In the genomic region with DNA sequence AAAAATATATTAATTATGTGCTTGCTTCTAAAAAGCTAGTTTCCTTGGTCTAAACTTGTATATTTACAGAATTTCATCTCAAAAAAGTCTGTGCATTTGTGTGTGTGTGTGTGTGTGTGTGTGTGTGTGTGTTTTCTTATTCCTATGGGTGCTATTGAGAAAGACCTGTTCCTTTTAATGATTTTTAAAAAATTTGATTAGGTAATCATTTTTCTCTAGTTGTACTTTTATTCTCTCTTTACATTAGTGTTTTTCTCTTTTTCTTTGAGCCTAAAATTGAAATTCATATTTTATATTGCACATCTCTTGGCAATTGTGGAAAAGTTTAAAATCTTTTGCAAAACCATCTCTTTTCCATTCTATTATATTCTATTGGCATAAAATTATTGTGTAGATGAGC, we compare ENCODE assay signal across 33 cellular contexts.
DNase-seq lines count a peak whose midpoint lies in the region; ATAC-seq, FAIRE-seq and TF ChIP-seq lines count a peak whose summit lies in the region.
"Had no signal": no experiment of that assay in that cellular context is flagged by ENCODE, and none has a peak within 500 bp of the region (broad histone marks: within the 10 kb centered on the region; RNA-seq: fewer than 3 reads in every experiment).

No MANE protein-coding gene starts in this region.

- TF ChIP-seq POLR2A in HepG2 (IDR thresholded peaks at IDR 0.05; ENCODE audit: insufficient read depth in 1 of 2, low read depth in 2 of 2, low read length in 2 of 2), result no peak
- TF ChIP-seq POLR2A in right lobe of liver (IDR thresholded peaks at IDR 0.05), result no peak
- TF ChIP-seq POLR2A in A549 (IDR thresholded peaks at IDR 0.05; ENCODE audit: low read length), result no peak
- no peak for TF ChIP-seq POLR2A in IMR-90 (IDR thresholded peaks at IDR 0.05; ENCODE audit: low read depth, low read length)
- no peak for TF ChIP-seq POLR2A in K562 (conservative IDR thresholded peaks at IDR 0.05)

- ATAC-seq in HepG2 (no peak), right lobe of liver (no peak), A549 (no peak), IMR-90 (ENCODE audit: low read depth) (no peak), K562 (no peak), GM21381 (IDR thresholded peaks at IDR 0.05; ENCODE audit: unreplicated experiment) (no peak)
- ATAC-seq: CD8-positive, alpha-beta T cell had no signal

- TF ChIP-seq RAD21 in HepG2 (CRISPR knock-in tag; IDR thresholded peaks at IDR 0.05), result no peak
- no peak for TF ChIP-seq RAD21 in A549 (conservative IDR thresholded peaks at IDR 0.05 in 1 of 2, IDR thresholded peaks at IDR 0.05 in 1 of 2)
- TF ChIP-seq RAD21 in IMR-90 (IDR thresholded peaks at IDR 0.05; ENCODE audit: low read length), result no peak
- no peak for TF ChIP-seq RAD21 in K562 (CRISPR knock-in tag; conservative IDR thresholded peaks at IDR 0.05 in 1 of 2, IDR thresholded peaks at IDR 0.05 in 1 of 2)

- H4K8ac ChIP-seq in IMR-90 (ENCODE audit: low read depth in 2 of 2, low read length in 2 of 2), result no peak overlapping the region

- H3K9me3 ChIP-seq in HepG2 (ENCODE audit: low read length) (no peaks in the 10 kb centered on the region), right lobe of liver (no peaks in the 10 kb centered on the region), A549 (no peaks in the 10 kb centered on the region), IMR-90 (ENCODE audit: control insufficient read depth, insufficient read depth, low read length) (peaks cover 5% of the 10 kb centered on the region; the same call in 1 of the 2 replicates), K562 (replicated peaks; ENCODE audit: control insufficient read depth, insufficient read depth, low read depth, low read length) (0 out of 2 replicates have a peak, but pooled peaks cover 2% of the 10 kb centered on the region)
- H3K9me3 ChIP-seq: BE2C; BLaER1; BLaER1 treated with 17β-estradiol and CSF1 and Interleukin-3, amounts not matched to agents 10 nM and 100 nM; Caco-2 had no signal

- no peak overlapping the region for H2BK5ac ChIP-seq in IMR-90 (ENCODE audit: low read depth, low read length, poor library complexity, severe bottlenecking)

- H3K56ac ChIP-seq in IMR-90 (ENCODE audit: extremely low read depth, insufficient read depth, low read length), result no peak overlapping the region

- no peak overlapping the region for H2BK120ac ChIP-seq in IMR-90 (ENCODE audit: low read depth, low read length)

- H2BK15ac ChIP-seq in IMR-90 (ENCODE audit: low read depth, low read length), result no peak overlapping the region

- TF ChIP-seq CTCF in HepG2 (CRISPR knock-in tag; IDR thresholded peaks at IDR 0.05) (no peak), right lobe of liver (IDR thresholded peaks at IDR 0.05) (no peak), A549 (IDR thresholded peaks at IDR 0.05) (no peak), IMR-90 (conservative IDR thresholded peaks at IDR 0.05; ENCODE audit: low read depth, low read length) (no peak), K562 (IDR thresholded peaks at IDR 0.05 in 2 of 3, conservative IDR thresholded peaks at IDR 0.05 in 1 of 3; ENCODE audit: insufficient read depth in 2 of 3, low read depth in 1 of 3, low read length in 3 of 3) (no peak)

- H3K9ac ChIP-seq in HepG2 (ENCODE audit: insufficient read depth, low read depth, low read length) (no peak overlapping the region), IMR-90 (ENCODE audit: low read depth, low read length) (no peak overlapping the region), K562 (ENCODE audit: insufficient read depth in 1 of 2, low read depth in 2 of 2, low read length in 2 of 2) (no peak overlapping the region)
- H3K9ac ChIP-seq: BLaER1; BLaER1 treated with 17β-estradiol and CSF1 and Interleukin-3, amounts not matched to agents 10 nM and 100 nM had no signal

- BruUV-seq in HepG2 (replicated peaks; lab: Mats Ljungman, UMichigan) (no TSS peak), IMR-90 (replicated peaks; lab: Mats Ljungman, UMichigan) (no TSS peak), K562 (replicated peaks; lab: Mats Ljungman, UMichigan) (no TSS peak)

- H3K23ac ChIP-seq in IMR-90 (ENCODE audit: low read depth, low read length), result no peak overlapping the region

- H4K20me1 ChIP-seq in HepG2 (ENCODE audit: insufficient read depth, low read length) (no peaks in the 10 kb centered on the region), IMR-90 (ENCODE audit: insufficient read depth, low read length) (no peaks in the 10 kb centered on the region), K562 (replicated peaks; ENCODE audit: control insufficient read depth, insufficient read depth, low read length) (no peaks in the 10 kb centered on the region)
- H4K20me1 ChIP-seq: BLaER1; BLaER1 treated with 17β-estradiol and CSF1 and Interleukin-3, amounts not matched to agents 10 nM and 100 nM had no signal

- H3K4me1 ChIP-seq in HepG2 (ENCODE audit: insufficient read depth, low read length), result no peaks in the 10 kb centered on the region
- H3K4me1 ChIP-seq in right lobe of liver, result no peaks in the 10 kb centered on the region
- H3K4me1 ChIP-seq in A549, result no peaks in the 10 kb centered on the region
- H3K4me1 ChIP-seq in IMR-90 (ENCODE audit: control insufficient read depth, insufficient read depth, low read length), result no peaks in the 10 kb centered on the region
- H3K4me1 ChIP-seq in K562 (replicated peaks in 1 of 2; ENCODE audit: control insufficient read depth in 2 of 2, insufficient read depth in 2 of 2, low read length in 2 of 2), result no peaks in the 10 kb centered on the region
- H3K4me1 ChIP-seq: BE2C; BLaER1; BLaER1 treated with 17β-estradiol and CSF1 and Interleukin-3, amounts not matched to agents 10 nM and 100 nM; Caco-2 had no signal

- no peak overlapping the region for H4K91ac ChIP-seq in IMR-90 (ENCODE audit: insufficient read depth, low read depth, low read length)

- H3K4ac ChIP-seq in IMR-90 (ENCODE audit: low read depth, low read length), result no peak overlapping the region

- in situ Hi-C loops in HepG2 (cut with HindIII; ENCODE audit: extremely low pct_ligation_motif_present, low pct_unique_long_range_greater_than_20kb), result no loop called here
- in situ Hi-C loops in IMR-90 (cut with MboI; ENCODE audit: low sequenced_read_pairs), result no loop called here
- in situ Hi-C loops in K562 (cut with MboI), result no loop called here

- no peak for FAIRE-seq in HepG2 (lab: Jason Lieb, UNC)
- no peak for FAIRE-seq in A549 (lab: Jason Lieb, UNC)
- no peak for FAIRE-seq in K562 (lab: Jason Lieb, UNC)
- FAIRE-seq: D721Med had no signal

- H3K27ac ChIP-seq in HepG2 (ENCODE audit: extremely low read length, insufficient read depth, low read length) (no peak overlapping the region), right lobe of liver (no peak overlapping the region), A549 (no peak overlapping the region), IMR-90 (ENCODE audit: insufficient read depth, low read length) (no peak overlapping the region), K562 (ENCODE audit: extremely low read depth, low read depth, low read length) (no peak overlapping the region)
- H3K27ac ChIP-seq: 22Rv1; BLaER1; BLaER1 treated with 17β-estradiol and CSF1 and Interleukin-3, amounts not matched to agents 10 nM and 100 nM; C4-2B had no signal

- no peak overlapping the region for H2AK5ac ChIP-seq in IMR-90 (ENCODE audit: low read depth, low read length)

- no peaks in the 10 kb centered on the region for H3K36me3 ChIP-seq in HepG2 (replicated peaks in 1 of 2; ENCODE audit: control insufficient read depth in 1 of 2, insufficient read depth in 2 of 2, low read length in 2 of 2)
- no peaks in the 10 kb centered on the region for H3K36me3 ChIP-seq in right lobe of liver
- H3K36me3 ChIP-seq in IMR-90 (ENCODE audit: control insufficient read depth, insufficient read depth, low read length), result no peaks in the 10 kb centered on the region
- H3K36me3 ChIP-seq in K562 (ENCODE audit: control insufficient read depth, insufficient read depth, low read length), result no peaks in the 10 kb centered on the region
- H3K36me3 ChIP-seq: BE2C; BLaER1; BLaER1 treated with 17β-estradiol and CSF1 and Interleukin-3, amounts not matched to agents 10 nM and 100 nM had no signal

- dilution Hi-C loops in IMR-90 (cut with HindIII; ENCODE audit: low sequenced_read_pairs, unreplicated experiment), result no loop called here

- DNase-seq in HepG2 (ENCODE audit: low spot score), result no peak
- DNase-seq in right lobe of liver, result no peak
- no peak for DNase-seq in A549 (ENCODE audit: low read depth in 1 of 2, low spot score in 1 of 2)
- no peak for DNase-seq in IMR-90
- no peak for DNase-seq in K562 (ENCODE audit: extremely low read depth in 1 of 4, low spot score in 3 of 4)
- DNase-seq in head of caudate nucleus, result no peak
- no peak for DNase-seq in SW 1271 (lab: John Stamatoyannopoulos, UW)
- DNase-seq: 8988T; ACHN; AML-193; BE2C; C1 segment of cervical spinal cord; Caco-2; Calu3; CD4-positive, alpha-beta memory T cell; CD4-positive, alpha-beta T cell; CD4-positive, CD25-positive, alpha-beta regulatory T cell; CD8-positive, alpha-beta memory T cell; CD8-positive, alpha-beta T cell; COR-L47; DMS 273 treated with DMSO at 0.1 percent for 48 hours; DMS153; DMS53; DMS79; DMS79 treated with DMSO at 0.1 percent for 48 hours; DND-41; EL had no signal

- POLR2A ChIA-PET in HepG2 (lab: Yijun Ruan, JAX) (no interaction called here), A549 (lab: Yijun Ruan, JAX) (no interaction called here), IMR-90 (lab: Charles Lee; ENCODE audit: unreplicated experiment) (no interaction called here), K562 (lab: Yijun Ruan, JAX) (no interaction called here)

- H3K4me3 ChIP-seq in HepG2 (replicated peaks in 1 of 3; ENCODE audit: insufficient read depth in 1 of 3, low read depth in 2 of 3, low read length in 3 of 3), result no peak overlapping the region
- no peak overlapping the region for H3K4me3 ChIP-seq in right lobe of liver
- H3K4me3 ChIP-seq in A549, result no peak overlapping the region
- no peak overlapping the region for H3K4me3 ChIP-seq in IMR-90 (ENCODE audit: insufficient read depth, low read depth, low read length)
- no peak overlapping the region for H3K4me3 ChIP-seq in K562
- H3K4me3 ChIP-seq: BLaER1; BLaER1 treated with 17β-estradiol and CSF1 and Interleukin-3, amounts not matched to agents 10 nM and 100 nM had no signal

- no peaks in the 10 kb centered on the region for H3K79me2 ChIP-seq in HepG2 (ENCODE audit: insufficient read depth, low read length)
- no peaks in the 10 kb centered on the region for H3K79me2 ChIP-seq in K562 (ENCODE audit: control insufficient read depth, insufficient read depth, low read length)

- no peaks in the 10 kb centered on the region for H3K79me1 ChIP-seq in IMR-90 (ENCODE audit: low read depth in 1 of 2, low read length in 2 of 2)

- TF ChIP-seq EP300 in HepG2 (IDR thresholded peaks at IDR 0.05; ENCODE audit: low read depth in 2 of 2, low read length in 2 of 2) (no peak), HepG2 (CRISPR knock-in tag; IDR thresholded peaks at IDR 0.05; ENCODE audit: borderline replicate concordance) (no peak), A549 (IDR thresholded peaks at IDR 0.05) (no peak), K562 (IDR thresholded peaks at IDR 0.05; ENCODE audit: low read length) (no peak)

- no peak overlapping the region for H2AFZ ChIP-seq in HepG2 (ENCODE audit: low read length)
- H2AFZ ChIP-seq in IMR-90 (replicated peaks; ENCODE audit: low read length, poor library complexity), result no peak overlapping the region
- H2AFZ ChIP-seq in K562 (ENCODE audit: low read depth, low read length), result no peak overlapping the region

- H4K5ac ChIP-seq in IMR-90 (ENCODE audit: low read depth, low read length), result no peak overlapping the region

- H3K4me2 ChIP-seq in HepG2 (ENCODE audit: low read depth, low read length) (no peak overlapping the region), A549 (no peak overlapping the region), IMR-90 (ENCODE audit: low read depth, low read length) (no peak overlapping the region), K562 (ENCODE audit: insufficient read depth, low read length) (no peak overlapping the region)
- H3K4me2 ChIP-seq: BLaER1; BLaER1 treated with 17β-estradiol and CSF1 and Interleukin-3, amounts not matched to agents 10 nM and 100 nM had no signal

- H3K27me3 ChIP-seq in HepG2 (ENCODE audit: control insufficient read depth in 1 of 2, insufficient read depth in 2 of 2, low read length in 2 of 2) (no peaks in the 10 kb centered on the region), right lobe of liver (no peaks in the 10 kb centered on the region), IMR-90 (ENCODE audit: control insufficient read depth, insufficient read depth, low read length) (no peaks in the 10 kb centered on the region), K562 (ENCODE audit: control insufficient read depth in 2 of 2, insufficient read depth in 2 of 2, low read length in 2 of 2) (no peaks in the 10 kb centered on the region)
- H3K27me3 ChIP-seq: BE2C; BLaER1; BLaER1 treated with 17β-estradiol and CSF1 and Interleukin-3, amounts not matched to agents 10 nM and 100 nM had no signal

- H2AK9ac ChIP-seq in IMR-90 (replicated peaks; ENCODE audit: low read depth, low read length, poor library complexity), result no peak overlapping the region

- intact Hi-C loops in HepG2 (cut with micrococcal nuclease; ENCODE audit: unreplicated experiment) (no loop called here), right lobe of liver (cut with DNase I) (no loop called here), IMR-90 (cut with micrococcal nuclease) (no loop called here), K562 (cut with micrococcal nuclease) (no loop called here), head of caudate nucleus (cut with DNase I) (no loop called here)

- no peak overlapping the region for H3K14ac ChIP-seq in IMR-90 (replicated peaks; ENCODE audit: low read depth, low read length)

- H2BK20ac ChIP-seq in IMR-90 (ENCODE audit: low read depth, low read length), result no peak overlapping the region

- no peaks in the 10 kb centered on the region for H3K9me1 ChIP-seq in IMR-90 (ENCODE audit: insufficient read depth, low read length)
- no peaks in the 10 kb centered on the region for H3K9me1 ChIP-seq in K562 (ENCODE audit: control insufficient read depth, insufficient read depth, low read length)

- H3K18ac ChIP-seq in IMR-90 (ENCODE audit: low read depth, low read length), result no peak overlapping the region

- CTCF ChIA-PET in HepG2 (lab: Yijun Ruan, JAX; ENCODE audit: low intra/inter-chr PET ratio, low total read pairs), result no interaction called here
- CTCF ChIA-PET in A549 (lab: Yijun Ruan, JAX), result no interaction called here
- CTCF ChIA-PET in IMR-90 (lab: Yijun Ruan, JAX), result no interaction called here
- CTCF ChIA-PET in K562 (lab: Yijun Ruan, JAX; ENCODE audit: low intra/inter-chr PET ratio), result no interaction called here
